ENCODE assay signal across 17 cellular contexts in the genomic region with DNA sequence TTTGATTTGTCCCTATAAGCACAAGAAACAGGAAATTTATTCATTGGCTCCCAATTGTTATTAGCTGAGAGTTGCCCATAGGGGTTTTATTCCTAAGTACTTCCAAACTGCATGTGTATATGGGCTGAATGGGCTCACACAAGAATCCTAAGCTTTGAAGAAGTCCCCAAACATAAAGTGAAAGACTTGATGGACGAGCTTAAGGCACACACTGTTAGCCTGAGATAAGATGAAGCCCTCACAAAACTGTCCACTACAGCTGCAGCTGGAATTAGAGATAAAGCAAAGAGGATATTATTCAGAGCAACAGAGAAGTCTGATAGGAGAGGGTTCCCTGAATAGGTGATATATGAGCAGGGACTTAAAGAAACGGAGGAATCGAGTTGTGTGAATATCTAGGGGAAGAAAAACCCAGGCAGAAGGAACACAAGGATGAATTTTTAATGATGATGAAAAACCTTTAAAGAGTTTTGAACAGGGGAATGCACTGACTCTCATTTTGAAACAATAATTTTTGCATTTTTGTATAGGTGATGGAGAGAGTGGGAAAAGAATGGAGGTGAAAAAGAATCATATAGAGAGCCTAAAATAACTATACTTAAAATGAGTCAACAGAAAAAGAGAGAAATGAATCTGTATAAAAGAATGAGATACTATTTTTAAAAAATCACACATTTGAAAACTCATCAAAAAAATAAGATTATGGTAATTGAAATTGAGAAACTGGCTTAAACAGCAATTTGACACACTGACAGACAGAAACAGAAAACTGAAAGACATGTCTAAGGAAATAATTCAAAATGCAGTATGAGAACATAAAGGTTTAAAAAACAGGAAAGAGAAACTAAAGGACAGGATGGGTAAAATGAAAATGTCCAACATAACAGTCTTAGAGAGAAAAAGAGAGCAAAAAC.
"Had no signal": no experiment of that assay in that cellular context is flagged by ENCODE, and none has a peak within 500 bp of the region (broad histone marks: within the 10 kb centered on the region; RNA-seq: fewer than 3 reads in every experiment).

No MANE protein-coding gene starts in this region.

- H3K27ac ChIP-seq: colonic mucosa, left ventricle myocardium inferior, tibial artery had no signal

- H3K27ac Mint-ChIP-seq: activated naive CD8-positive, alpha-beta T cell treated with anti-CD3 and anti-CD28 coated beads, Interleukin-2, amount 50 U/mL, for 24 hours; brain; nephron progenitor cell had no signal

- H3K9me3 ChIP-seq: colonic mucosa, left ventricle myocardium inferior, tibial artery had no signal

- H3K36me3 ChIP-seq: colonic mucosa, left ventricle myocardium inferior, tibial artery had no signal

- H3K9me3 Mint-ChIP-seq: activated naive CD8-positive, alpha-beta T cell treated with anti-CD3 and anti-CD28 coated beads, Interleukin-2, amount 50 U/mL, for 24 hours; nephron progenitor cell had no signal

- H3K4me1 ChIP-seq: colonic mucosa, left ventricle myocardium inferior, tibial artery had no signal

- H3K27me3 ChIP-seq: colonic mucosa, tibial artery had no signal

- H3K4me3 Mint-ChIP-seq: activated naive CD8-positive, alpha-beta T cell treated with anti-CD3 and anti-CD28 coated beads, Interleukin-2, amount 50 U/mL, for 24 hours; brain; nephron progenitor cell had no signal

- H3K4me3 ChIP-seq: colonic mucosa, left ventricle myocardium inferior, tibial artery had no signal

- H3K4me1 Mint-ChIP-seq: activated naive CD8-positive, alpha-beta T cell treated with anti-CD3 and anti-CD28 coated beads, Interleukin-2, amount 50 U/mL, for 24 hours; nephron progenitor cell had no signal

- H3K36me3 Mint-ChIP-seq: brain had no signal

- DNase-seq: activated CD4-positive, alpha-beta T cell treated with anti-CD3 and anti-CD28 coated beads, Interleukin-2, amount 50 U/mL, for 1 hour; activated CD8-positive, alpha-beta memory T cell treated with anti-CD3 and anti-CD28 coated beads for 24 hours; activated CD8-positive, alpha-beta memory T cell treated with anti-CD3 and anti-CD28 coated beads, Interleukin-2, amount 50 U/mL, for 48 hours; activated naive CD4-positive, alpha-beta T cell treated with Interleukin-2 at 50 U/mL for 16 hours; activated naive CD8-positive, alpha-beta T cell treated with anti-CD3 and anti-CD28 coated beads, Interleukin-2, amount 50 U/mL, for 24 hours; anterior cingulate cortex; central memory CD4-positive, alpha-beta T cell; colonic mucosa; head of caudate nucleus; kidney glomerular epithelial cell; left ventricle myocardium inferior; mammary epithelial cell; nephron progenitor cell; nucleus accumbens; stimulated activated naive CD4-positive, alpha-beta T cell; tibial artery had no signal

- ATAC-seq: activated naive CD8-positive, alpha-beta T cell treated with anti-CD3 and anti-CD28 coated beads, Interleukin-2, amount 50 U/mL, for 24 hours had no signal
